In the genomic region with DNA sequence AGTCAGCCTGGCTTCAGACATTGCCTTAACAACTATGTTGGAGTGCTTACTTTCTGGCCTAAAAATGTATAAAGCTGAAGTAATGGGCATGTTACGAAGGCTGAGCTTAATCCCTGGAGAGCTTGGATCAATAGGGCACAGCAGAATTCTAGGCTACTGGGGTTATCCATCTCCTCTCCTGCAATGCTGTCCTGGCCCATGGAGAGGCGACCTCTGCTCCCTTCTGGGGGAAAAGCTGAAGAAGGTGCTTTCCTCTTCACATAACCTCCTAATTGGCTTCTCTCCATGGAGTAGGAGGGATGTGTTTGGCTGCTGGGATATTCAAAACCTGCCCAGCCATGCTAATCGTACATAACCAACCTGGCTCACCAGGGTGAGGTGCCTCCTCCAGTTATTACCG, we compare ENCODE assay signal across 18 cellular contexts.
"Had no signal": no experiment of that assay in that cellular context is flagged by ENCODE, and none has a peak within 500 bp of the region (broad histone marks: within the 10 kb centered on the region; RNA-seq: fewer than 3 reads in every experiment).

No MANE protein-coding gene starts in this region.

- H3K27ac Mint-ChIP-seq: activated CD4-positive, alpha-beta memory T cell treated with anti-CD3 and anti-CD28 coated beads for 36 hours; activated naive CD4-positive, alpha-beta T cell treated with anti-CD3 and anti-CD28 coated beads, Interleukin-2, amount 50 U/mL, for 72 hours; activated T-helper 1 cell treated with anti-CD3 and anti-CD28 coated beads, Interleukin-12 subunit alpha, Interleukin-12 subunit beta, Interleukin-2, Interleukin-4 antibody, amounts not matched to agents 30 ng/mL and 10 ng/mL and 1 ng/mL, durations not matched to agents 14 hours and 24 hours and 36 hours; mesothelial cell of epicardium; natural killer cell treated with Interleukin-12 subunit alpha and Interleukin-12 subunit beta and Interleukin-15 and Interleukin-18, amount 100 ng/mL, for 72 hours; stimulated activated effector memory CD8-positive, alpha-beta T cell treated with anti-CD3 and anti-CD28 coated beads, Interleukin-12 subunit alpha, Interleukin-12 subunit beta, amount 100 ng/mL, for 72 hours had no signal

- H3K9ac ChIP-seq: parathyroid adenoma had no signal

- H3K36me3 Mint-ChIP-seq: activated CD4-positive, alpha-beta memory T cell treated with anti-CD3 and anti-CD28 coated beads for 36 hours; activated naive CD4-positive, alpha-beta T cell treated with anti-CD3 and anti-CD28 coated beads, Interleukin-2, amount 50 U/mL, for 72 hours; mesothelial cell of epicardium; natural killer cell treated with Interleukin-12 subunit alpha and Interleukin-12 subunit beta and Interleukin-15 and Interleukin-18, amount 100 ng/mL, for 72 hours; stimulated activated effector memory CD8-positive, alpha-beta T cell treated with anti-CD3 and anti-CD28 coated beads, Interleukin-12 subunit alpha, Interleukin-12 subunit beta, amount 100 ng/mL, for 72 hours had no signal

- H3K4me3 ChIP-seq: adrenal gland, lung, sigmoid colon, stomach, upper lobe of right lung had no signal

- H3K4me1 ChIP-seq: adrenal gland, parathyroid adenoma, sigmoid colon, stomach, upper lobe of right lung had no signal

- H3K9me3 Mint-ChIP-seq: activated CD4-positive, alpha-beta memory T cell treated with anti-CD3 and anti-CD28 coated beads for 36 hours; activated naive CD4-positive, alpha-beta T cell treated with anti-CD3 and anti-CD28 coated beads, Interleukin-2, amount 50 U/mL, for 72 hours; activated T-helper 1 cell treated with anti-CD3 and anti-CD28 coated beads, Interleukin-12 subunit alpha, Interleukin-12 subunit beta, Interleukin-2, Interleukin-4 antibody, amounts not matched to agents 30 ng/mL and 10 ng/mL and 1 ng/mL, durations not matched to agents 14 hours and 24 hours and 36 hours; natural killer cell treated with Interleukin-12 subunit alpha and Interleukin-12 subunit beta and Interleukin-15 and Interleukin-18, amount 100 ng/mL, for 72 hours; stimulated activated effector memory CD8-positive, alpha-beta T cell treated with anti-CD3 and anti-CD28 coated beads, Interleukin-12 subunit alpha, Interleukin-12 subunit beta, amount 100 ng/mL, for 72 hours had no signal

- ATAC-seq: activated naive CD4-positive, alpha-beta T cell treated with anti-CD3 and anti-CD28 coated beads, Interleukin-2, amount 50 U/mL, for 72 hours; left lobe of liver; natural killer cell treated with Interleukin-12 subunit alpha and Interleukin-12 subunit beta and Interleukin-15 and Interleukin-18, amount 100 ng/mL, for 72 hours; stimulated activated effector memory CD8-positive, alpha-beta T cell treated with anti-CD3 and anti-CD28 coated beads, Interleukin-12 subunit alpha, Interleukin-12 subunit beta, amount 100 ng/mL, for 72 hours; upper lobe of right lung had no signal

- H3K4me3 Mint-ChIP-seq: activated CD4-positive, alpha-beta memory T cell treated with anti-CD3 and anti-CD28 coated beads for 36 hours; activated T-helper 1 cell treated with anti-CD3 and anti-CD28 coated beads, Interleukin-12 subunit alpha, Interleukin-12 subunit beta, Interleukin-2, Interleukin-4 antibody, amounts not matched to agents 30 ng/mL and 10 ng/mL and 1 ng/mL, durations not matched to agents 14 hours and 24 hours and 36 hours; mesothelial cell of epicardium; natural killer cell treated with Interleukin-12 subunit alpha and Interleukin-12 subunit beta and Interleukin-15 and Interleukin-18, amount 100 ng/mL, for 72 hours; stimulated activated effector memory CD8-positive, alpha-beta T cell treated with anti-CD3 and anti-CD28 coated beads, Interleukin-12 subunit alpha, Interleukin-12 subunit beta, amount 100 ng/mL, for 72 hours had no signal

- H3K9me3 ChIP-seq: adrenal gland, sigmoid colon, stomach, upper lobe of right lung had no signal

- H3K36me3 ChIP-seq: adrenal gland, sigmoid colon, stomach, upper lobe of right lung, WERI-Rb-1 had no signal

- H3K4me1 Mint-ChIP-seq: mesothelial cell of epicardium; stimulated activated effector memory CD8-positive, alpha-beta T cell treated with anti-CD3 and anti-CD28 coated beads, Interleukin-12 subunit alpha, Interleukin-12 subunit beta, amount 100 ng/mL, for 72 hours had no signal

- H3K27ac ChIP-seq: adrenal gland, parathyroid adenoma, sigmoid colon, stomach, upper lobe of right lung, WERI-Rb-1 had no signal

- DNase-seq: activated CD4-positive, alpha-beta memory T cell treated with anti-CD3 and anti-CD28 coated beads for 36 hours; activated gamma-delta T cell treated with Interleukin-2 at 50 U/mL for 16 hours; activated T-cell treated with anti-CD3 and anti-CD28 coated beads for 4 hours; adrenal gland; erythroblast; sigmoid colon; stimulated activated CD4-positive, alpha-beta T cell treated with anti-CD3 and anti-CD28 coated beads, Interleukin-4, amount 100 ng/mL, for 24 hours; stomach; upper lobe of right lung; WERI-Rb-1 had no signal

- H3K27me3 ChIP-seq: adrenal gland, sigmoid colon, stomach, upper lobe of right lung had no signal
